ENCODE assay signal across 1 cellular context in genomic region chr11:35652786-35653185, GRCh38. TPM values are rescaled to one million over a fixed set of nuclear protein-coding genes. Genes with fewer than 3 reads are reported as not detected.
"Had no signal": no experiment of that assay in that cellular context is flagged by ENCODE, and none has a peak within 500 bp of the region (broad histone marks: within the 10 kb centered on the region; RNA-seq: fewer than 3 reads in every experiment).

No MANE protein-coding gene starts in this region.

RNA-seq across cellular contexts. Expression of gene FJX1, which starts 34.5 kb away (rescaled TPM):
- total RNA-seq: Peyer's patch had no signal
